Comparison of ENCODE assay signal across 8 cellular contexts in genomic region chr9:120531683-120532300, GRCh38. TPM values are rescaled to one million over a fixed set of nuclear protein-coding genes. Genes with fewer than 3 reads are reported as not detected.
DNase-seq lines count a peak whose midpoint lies in the region; ATAC-seq and TF ChIP-seq lines count a peak whose summit lies in the region.

No MANE protein-coding gene starts in this region.

- H3K9me3 ChIP-seq in adrenal gland (replicated peaks in 1 of 3) (no peaks in the 10 kb centered on the region), uterus (no peaks in the 10 kb centered on the region)

- H3K4me1 ChIP-seq in adrenal gland (replicated peaks in 1 of 2): peaks cover 0 to 4% of the 10 kb centered on the region in 2 donors
- H3K4me1 ChIP-seq in uterus: no peaks in the 10 kb centered on the region

- WGBS in adrenal gland, 4 donors: 50 to 67% (median 58%) methylated on average over 2 of the region's 2 CpGs

- peak overlapping the region in 3 of 5 donors; percentile 4 to 55 (median 4) for H3K27ac ChIP-seq in adrenal gland
- no peak overlapping the region for H3K27ac ChIP-seq in uterus

- H3K27me3 ChIP-seq in adrenal gland (no peaks in the 10 kb centered on the region), kidney epithelial cell (ENCODE audit: control insufficient read depth, insufficient read depth, low read length) (no peaks in the 10 kb centered on the region), uterus (no peaks in the 10 kb centered on the region)

- intact Hi-C loops in adrenal gland (cut with DNase I) (loop anchor here in 1 of 2 donors (10.0 kb wide), 1 partner anchor 567 kb away; no protein-coding TSS in a partner anchor), uterus (cut with DNase I; ENCODE audit: low total_unique reads) (no loop called here)

- TF ChIP-seq POLR2A in adrenal gland (IDR thresholded peaks at IDR 0.05): no peak
- TF ChIP-seq POLR2A in uterus (IDR thresholded peaks at IDR 0.05): no peak

- DNase-seq in SKM-1 treated with dmso at 0.1 percent for 144 hours (lab: John Stamatoyannopoulos, UW; ENCODE audit: unreplicated experiment) (peak; percentile 1), SKM-1 (lab: John Stamatoyannopoulos, UW; ENCODE audit: unreplicated experiment) (no peak), NCI-H146 treated with DMSO at 0.1 percent for 48 hours (lab: John Stamatoyannopoulos, UW; ENCODE audit: unreplicated experiment) (peak; percentile 5), adrenal gland (peak in 5 of 7 donors; percentile 20 to 62 (median 27)), kidney epithelial cell (ENCODE audit: low read depth) (no peak), cortex of kidney (lab: John Stamatoyannopoulos, UW) (no peak), uterus (no peak)

- ATAC-seq in GM19397 (IDR thresholded peaks at IDR 0.05; ENCODE audit: unreplicated experiment): no peak

- TF ChIP-seq CTCF in adrenal gland (IDR thresholded peaks at IDR 0.05) (peak in 5 of 6 experiments; percentile 33 to 55 (median 46)), kidney epithelial cell (IDR thresholded peaks at IDR 0.05; ENCODE audit: insufficient read depth, low read length, poor library complexity, severe bottlenecking) (peak; percentile 45), uterus (IDR thresholded peaks at IDR 0.05) (no peak)

- peaks cover 0 to 50% of the 10 kb centered on the region in 2 donors for H3K36me3 ChIP-seq in adrenal gland (replicated peaks in 1 of 2)
- H3K36me3 ChIP-seq in kidney epithelial cell (ENCODE audit: control insufficient read depth, insufficient read depth, low read length): peaks cover 3% of the 10 kb centered on the region
- no peaks in the 10 kb centered on the region for H3K36me3 ChIP-seq in uterus

- H3K4me3 ChIP-seq in adrenal gland: no peak overlapping the region
- no peak overlapping the region for H3K4me3 ChIP-seq in kidney epithelial cell (ENCODE audit: low read depth, low read length)
- H3K4me3 ChIP-seq in uterus: no peak overlapping the region

RNA-seq across cellular contexts. Expression of gene CDK5RAP2, which starts 48.2 kb away (rescaled TPM):
- total RNA-seq in adrenal gland (10 to 100 TPM; 28.7 to 53.0 (median 42.5) TPM), kidney epithelial cell (41.9 and 56.1 TPM in 2 replicates), uterus (10 to 100 TPM; 28.9 to 62.3 (median 40.0) TPM)
- polyA plus RNA-seq in adrenal gland: 10 to 100 TPM; 26.0 to 41.9 (median 40.8) TPM

Comparison
In these comparisons a context has a peak if more than half of its experiments do, and no peak if none do; other contexts are left out.
1. DNase-seq: peak in SKM-1 treated with dmso at 0.1 percent for 144 hours (single experiment), NCI-H146 treated with DMSO at 0.1 percent for 48 hours (single experiment) and adrenal gland (5 of 7); none in SKM-1 (single experiment), kidney epithelial cell (single experiment), cortex of kidney (single experiment) and uterus (0 of 2).
2. H3K27ac ChIP-seq: peak in adrenal gland (3 of 5); none in uterus (0 of 2).
3. CTCF ChIP-seq: peak in adrenal gland (5 of 6) and kidney epithelial cell (single experiment); none in uterus (0 of 4).